ENCODE assay signal across 25 cellular contexts in the genomic region with DNA sequence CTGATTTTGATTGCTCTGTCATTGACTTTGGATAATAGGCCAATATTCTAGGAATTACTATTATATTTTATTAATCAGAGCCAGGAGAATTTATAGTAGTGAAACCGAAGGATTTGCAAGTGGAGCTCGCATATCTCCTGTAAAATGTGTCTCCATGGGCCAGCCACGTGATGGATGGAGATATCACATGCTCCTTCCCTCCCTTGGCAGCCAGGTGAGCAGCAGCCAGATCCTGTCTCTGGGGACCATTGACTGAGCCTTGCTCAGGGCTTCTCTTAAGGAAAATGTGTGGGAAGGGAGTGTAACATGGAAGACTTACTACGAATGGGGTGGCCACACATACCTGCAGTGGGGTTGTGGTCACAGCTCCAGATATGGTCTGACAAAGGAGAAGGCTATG.
DNase-seq lines count a peak whose midpoint lies in the region; ATAC-seq, FAIRE-seq and TF ChIP-seq lines count a peak whose summit lies in the region.
"Had no signal": no experiment of that assay in that cellular context is flagged by ENCODE, and none has a peak within 500 bp of the region (broad histone marks: within the 10 kb centered on the region; RNA-seq: fewer than 3 reads in every experiment).

No MANE protein-coding gene starts in this region.

- no peak for TF ChIP-seq RAD21 in HepG2 (CRISPR knock-in tag; IDR thresholded peaks at IDR 0.05)

- peaks cover 27 to 53% of the 10 kb centered on the region in 2 donors for H3K27me3 Mint-ChIP-seq in CD8-positive, alpha-beta memory T cell

- CTCF ChIA-PET in HepG2 (lab: Yijun Ruan, JAX; ENCODE audit: low intra/inter-chr PET ratio, low total read pairs) = no interaction called here
- CTCF ChIA-PET in CD8-positive, alpha-beta memory T cell (lab: Charles Lee) = interaction anchor here (1.2 kb wide), 1 partner anchor 17 kb away, joined by 3 read pairs; no protein-coding TSS in a partner anchor

- TF ChIP-seq POLR2A in HepG2 (IDR thresholded peaks at IDR 0.05; ENCODE audit: insufficient read depth in 1 of 2, low read depth in 2 of 2, low read length in 2 of 2) (no peak), right lobe of liver (IDR thresholded peaks at IDR 0.05) (no peak)

- peaks cover 16 to 26% (median 26%) of the 10 kb centered on the region in 3 donors for H3K4me1 Mint-ChIP-seq in CD8-positive, alpha-beta memory T cell

- H3K36me3 ChIP-seq in HepG2 (replicated peaks in 1 of 2; ENCODE audit: control insufficient read depth in 1 of 2, insufficient read depth in 2 of 2, low read length in 2 of 2) = no peaks in the 10 kb centered on the region
- H3K36me3 ChIP-seq in right lobe of liver = no peaks in the 10 kb centered on the region
- H3K36me3 ChIP-seq in CD8-positive, alpha-beta memory T cell (ENCODE audit: insufficient read depth, low read length) = no peaks in the 10 kb centered on the region
- H3K36me3 ChIP-seq: BLaER1 had no signal

- in situ Hi-C loops in HepG2 (cut with HindIII; ENCODE audit: extremely low pct_ligation_motif_present, low pct_unique_long_range_greater_than_20kb) = no loop called here
- in situ Hi-C loops in GM13976 (cut with MboI; ENCODE audit: low sequenced_read_pairs, unreplicated experiment) = no loop called here

- no TSS peak for BruUV-seq in HepG2 (replicated peaks; lab: Mats Ljungman, UMichigan)

- peaks cover 0 to 4% (median 0%) of the 10 kb centered on the region in 5 donors for H3K9me3 Mint-ChIP-seq in CD8-positive, alpha-beta memory T cell
- H3K9me3 Mint-ChIP-seq: CD8-positive, alpha-beta T cell had no signal

- no peaks in the 10 kb centered on the region for H3K4me1 ChIP-seq in HepG2 (ENCODE audit: insufficient read depth, low read length)
- no peaks in the 10 kb centered on the region for H3K4me1 ChIP-seq in right lobe of liver
- no peaks in the 10 kb centered on the region for H3K4me1 ChIP-seq in CD8-positive, alpha-beta memory T cell (ENCODE audit: insufficient read depth, low read length)

- H3K79me2 ChIP-seq in HepG2 (ENCODE audit: insufficient read depth, low read length) = no peaks in the 10 kb centered on the region

- H3K27ac ChIP-seq in HepG2 (ENCODE audit: extremely low read length, insufficient read depth, low read length) (no peak overlapping the region), right lobe of liver (no peak overlapping the region)
- no peak overlapping the region for H3K27ac ChIP-seq in CD8-positive, alpha-beta memory T cell (ENCODE audit: low read depth, low read length)
- H3K27ac ChIP-seq: 22Rv1, BLaER1, C4-2B, GM23248 had no signal

- peaks cover 0 to 4% (median 1%) of the 10 kb centered on the region in 3 donors for H3K36me3 Mint-ChIP-seq in CD8-positive, alpha-beta memory T cell
- H3K36me3 Mint-ChIP-seq: CD4-positive, CD25-positive, alpha-beta regulatory T cell; CD8-positive, alpha-beta T cell had no signal

- FAIRE-seq in HepG2 (lab: Jason Lieb, UNC) = no peak
- FAIRE-seq: A204.1, D721Med, GM12891, GM19239, H1 had no signal

- no peak for DNase-seq in HepG2 (ENCODE audit: low spot score)
- no peak for DNase-seq in right lobe of liver
- peak; percentile 55 for DNase-seq in NCI-H2171 treated with DMSO at 0.1 percent for 48 hours (lab: John Stamatoyannopoulos, UW)
- DNase-seq in left lobe of liver (ENCODE audit: low spot score) = peak; percentile 10
- DNase-seq in CD8-positive, alpha-beta memory T cell = no peak
- DNase-seq in GM13976 (ENCODE audit: low spot score) = no peak
- no peak for DNase-seq in occipital lobe (lab: John Stamatoyannopoulos, UW)
- DNase-seq: CD4-positive, CD25-positive, alpha-beta regulatory T cell; CD8-positive, alpha-beta T cell; DMS 273 treated with DMSO at 0.1 percent for 48 hours; DMS79; GF-D8; GM23248; H9 had no signal

- H3K4me3 ChIP-seq in HepG2 (replicated peaks in 1 of 3; ENCODE audit: insufficient read depth in 1 of 3, low read depth in 2 of 3, low read length in 3 of 3) (no peak overlapping the region), right lobe of liver (no peak overlapping the region)
- H3K4me3 ChIP-seq in CD8-positive, alpha-beta memory T cell (ENCODE audit: low read length) = no peak overlapping the region
- H3K4me3 ChIP-seq: BLaER1, GM23248 had no signal

- 4% methylated on average over 4 of the region's 4 CpGs for WGBS in HepG2 (ENCODE audit: low lambda C conversion rate)
- WGBS in right lobe of liver (ENCODE audit: insufficient coverage, low coverage, low lambda C conversion rate, missing lambda C conversion rate) = 50% methylated on average over 4 of the region's 4 CpGs

- no peak for ATAC-seq in HepG2
- no peak for ATAC-seq in right lobe of liver
- no peak for ATAC-seq in left lobe of liver
- ATAC-seq in GM18520 (IDR thresholded peaks at IDR 0.05; ENCODE audit: unreplicated experiment) = no peak
- ATAC-seq: CD8-positive, alpha-beta T cell; HCT116 had no signal

- TF ChIP-seq CTCF in HepG2 (CRISPR knock-in tag; IDR thresholded peaks at IDR 0.05) (no peak), right lobe of liver (IDR thresholded peaks at IDR 0.05) (no peak), GM13976 (IDR thresholded peaks at IDR 0.05; ENCODE audit: borderline replicate concordance, control extremely low read depth, extremely low read depth, insufficient read depth, missing control alignments) (no peak)

- H3K4me2 ChIP-seq in HepG2 (ENCODE audit: low read depth, low read length) = no peak overlapping the region
- H3K4me2 ChIP-seq: BLaER1 had no signal

- intact Hi-C loops in HepG2 (cut with micrococcal nuclease; ENCODE audit: unreplicated experiment) (no loop called here), right lobe of liver (cut with DNase I) (no loop called here)

- POLR2A ChIA-PET in HepG2 (lab: Yijun Ruan, JAX) = no interaction called here
- POLR2A ChIA-PET in CD8-positive, alpha-beta memory T cell (lab: Charles Lee) = no interaction called here

- no peak overlapping the region for H3K27ac Mint-ChIP-seq in CD8-positive, alpha-beta memory T cell
- H3K27ac Mint-ChIP-seq: B cell; CD4-positive, CD25-positive, alpha-beta regulatory T cell; CD8-positive, alpha-beta T cell; H9 had no signal

- H3K27me3 ChIP-seq in HepG2 (ENCODE audit: control insufficient read depth in 1 of 2, insufficient read depth in 2 of 2, low read length in 2 of 2) (peaks cover 0 to 4% of the 10 kb centered on the region in 2 experiments; a peak in 1 of 5 replicates), right lobe of liver (no peaks in the 10 kb centered on the region)
- H3K27me3 ChIP-seq in CD8-positive, alpha-beta memory T cell (ENCODE audit: insufficient read depth, low read length, poor library complexity, severe bottlenecking) = peaks cover 9% of the 10 kb centered on the region
- H3K27me3 ChIP-seq: BLaER1 had no signal

- H2AFZ ChIP-seq in HepG2 (ENCODE audit: low read length) = no peak overlapping the region
- H2AFZ ChIP-seq: GM23248 had no signal

- no peak overlapping the region for H3K4me3 Mint-ChIP-seq in CD8-positive, alpha-beta memory T cell
- H3K4me3 Mint-ChIP-seq: B cell; CD4-positive, CD25-positive, alpha-beta regulatory T cell; CD8-positive, alpha-beta T cell; H9 had no signal

- H3K9ac ChIP-seq in HepG2 (ENCODE audit: insufficient read depth, low read depth, low read length) = no peak overlapping the region
- H3K9ac ChIP-seq: BLaER1, GM23248 had no signal

- H3K9me3 ChIP-seq in HepG2 (ENCODE audit: low read length) (no peaks in the 10 kb centered on the region), right lobe of liver (no peaks in the 10 kb centered on the region)
- no peaks in the 10 kb centered on the region for H3K9me3 ChIP-seq in CD8-positive, alpha-beta memory T cell (ENCODE audit: low read length)

- TF ChIP-seq EP300 in HepG2 (IDR thresholded peaks at IDR 0.05; ENCODE audit: low read depth in 2 of 2, low read length in 2 of 2) (no peak), HepG2 (CRISPR knock-in tag; IDR thresholded peaks at IDR 0.05; ENCODE audit: borderline replicate concordance) (no peak)

- no peaks in the 10 kb centered on the region for H4K20me1 ChIP-seq in HepG2 (ENCODE audit: insufficient read depth, low read length)
- H4K20me1 ChIP-seq: BLaER1 had no signal

TF ChIP-seq in HepG2, 621 proteins besides CTCF, POLR2A, EP300 and RAD21:
- TF ChIP-seq ZBTB42 (CRISPR knock-in tag; IDR thresholded peaks at IDR 0.05) = no peak
- TF ChIP-seq, protein P1, sequence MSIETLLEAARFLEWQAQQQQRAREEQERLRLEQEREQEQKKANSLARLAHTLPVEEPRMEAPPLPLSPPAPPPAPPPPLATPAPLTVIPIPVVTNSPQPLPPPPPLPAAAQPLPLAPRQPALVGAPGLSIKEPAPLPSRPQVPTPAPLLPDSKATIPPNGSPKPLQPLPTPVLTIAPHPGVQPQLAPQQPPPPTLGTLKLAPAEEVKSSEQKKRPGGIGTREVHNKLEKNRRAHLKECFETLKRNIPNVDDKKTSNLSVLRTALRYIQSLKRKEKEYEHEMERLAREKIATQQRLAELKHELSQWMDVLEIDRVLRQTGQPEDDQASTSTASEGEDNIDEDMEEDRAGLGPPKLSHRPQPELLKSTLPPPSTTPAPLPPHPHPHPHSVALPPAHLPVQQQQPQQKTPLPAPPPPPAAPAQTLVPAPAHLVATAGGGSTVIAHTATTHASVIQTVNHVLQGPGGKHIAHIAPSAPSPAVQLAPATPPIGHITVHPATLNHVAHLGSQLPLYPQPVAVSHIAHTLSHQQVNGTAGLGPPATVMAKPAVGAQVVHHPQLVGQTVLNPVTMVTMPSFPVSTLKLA (IDR thresholded peaks at IDR 0.05) = peak; percentile 75

Comparison
In these comparisons a context has a peak if more than half of its experiments do, and no peak if none do; other contexts are left out.
1. DNase-seq: peak in NCI-H2171 treated with DMSO at 0.1 percent for 48 hours (single experiment) and left lobe of liver (single experiment); none in HepG2 (single experiment), right lobe of liver (0 of 3), CD8-positive, alpha-beta memory T cell (0 of 5), GM13976 (single experiment) and occipital lobe (single experiment).